29 cellular contexts compared by ENCODE assay signal in the genomic region with DNA sequence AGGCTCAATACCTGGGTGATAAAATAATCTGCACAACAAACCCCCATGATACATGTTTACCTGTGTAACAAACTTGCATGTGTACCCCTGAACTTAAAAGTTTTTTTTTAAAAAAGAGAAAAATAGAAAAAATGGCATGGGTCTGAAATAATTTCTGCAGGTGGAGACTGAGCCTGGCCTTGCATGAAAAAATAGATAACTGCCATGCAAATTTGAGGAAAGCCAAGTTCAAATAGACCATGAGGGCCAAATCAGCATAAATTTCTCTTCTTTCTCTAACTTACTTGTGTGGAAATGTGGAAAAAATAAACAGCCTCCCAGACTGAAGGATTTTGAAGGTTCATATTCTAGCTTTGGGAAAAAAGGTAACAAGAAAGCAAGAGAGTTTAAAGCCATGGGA. TPM values are rescaled to one million over a fixed set of nuclear protein-coding genes. Genes with fewer than 3 reads are reported as not detected.
"Had no signal": no experiment of that assay in that cellular context is flagged by ENCODE, and none has a peak within 500 bp of the region (broad histone marks: within the 10 kb centered on the region; RNA-seq: fewer than 3 reads in every experiment).

No MANE protein-coding gene starts in this region.

- H3K27me3 Mint-ChIP-seq: activated CD4-positive, alpha-beta memory T cell treated with anti-CD3 and anti-CD28 coated beads, Interleukin-2, amount 10 ng/mL, durations not matched to agents 7 days and 5 days; activated CD4-positive, alpha-beta T cell treated with anti-CD3 and anti-CD28 coated beads for 36 hours; activated naive CD8-positive, alpha-beta T cell; activated T-helper 17 cell treated with anti-CD3 and anti-CD28 coated beads, Interleukin-2, amount 50 U/mL, for 72 hours had no signal

- ATAC-seq: activated CD4-positive, alpha-beta T cell treated with anti-CD3 and anti-CD28 coated beads for 36 hours; activated T-helper 17 cell treated with anti-CD3 and anti-CD28 coated beads, Interleukin-2, amount 50 U/mL, for 72 hours; Panc1 had no signal

- H3K9me3 ChIP-seq: SJCRH30, SK-N-SH had no signal

- H3K27ac Mint-ChIP-seq: activated CD4-positive, alpha-beta memory T cell treated with anti-CD3 and anti-CD28 coated beads, Interleukin-2, amount 10 ng/mL, durations not matched to agents 7 days and 5 days; activated CD4-positive, alpha-beta T cell treated with anti-CD3 and anti-CD28 coated beads for 36 hours; activated naive CD4-positive, alpha-beta T cell treated with anti-CD3 and anti-CD28 coated beads for 36 hours; activated naive CD8-positive, alpha-beta T cell; activated T-helper 17 cell treated with anti-CD3 and anti-CD28 coated beads, Interleukin-2, amount 50 U/mL, for 72 hours had no signal

- H3K9me2 ChIP-seq: SK-N-SH had no signal

- H3K36me3 ChIP-seq: brain microvascular endothelial cell had no signal

- H3K9ac ChIP-seq: SK-N-SH had no signal

- H3K4me1 Mint-ChIP-seq: activated CD4-positive, alpha-beta memory T cell treated with anti-CD3 and anti-CD28 coated beads, Interleukin-2, amount 10 ng/mL, durations not matched to agents 7 days and 5 days; activated CD4-positive, alpha-beta T cell treated with anti-CD3 and anti-CD28 coated beads for 36 hours; activated T-helper 17 cell treated with anti-CD3 and anti-CD28 coated beads, Interleukin-2, amount 50 U/mL, for 72 hours had no signal

- H3K9me3 Mint-ChIP-seq: activated CD4-positive, alpha-beta memory T cell treated with anti-CD3 and anti-CD28 coated beads, Interleukin-2, amount 10 ng/mL, durations not matched to agents 7 days and 5 days; activated naive CD4-positive, alpha-beta T cell treated with anti-CD3 and anti-CD28 coated beads for 36 hours; activated T-helper 17 cell treated with anti-CD3 and anti-CD28 coated beads, Interleukin-2, amount 50 U/mL, for 72 hours had no signal

- H3K27ac ChIP-seq: brain microvascular endothelial cell, cardiac muscle cell, SJCRH30, VCaP had no signal

- H3K4me1 ChIP-seq: SJCRH30 had no signal

- H3K4me2 ChIP-seq: SK-N-SH had no signal

- H3K4me3 ChIP-seq: cardiac muscle cell, SJCRH30 had no signal

- H3K27me3 ChIP-seq: brain microvascular endothelial cell, cardiac muscle cell, SJCRH30 had no signal

- H3K4me3 Mint-ChIP-seq: activated CD4-positive, alpha-beta memory T cell treated with anti-CD3 and anti-CD28 coated beads, Interleukin-2, amount 10 ng/mL, durations not matched to agents 7 days and 5 days; activated CD4-positive, alpha-beta T cell treated with anti-CD3 and anti-CD28 coated beads for 36 hours; activated naive CD4-positive, alpha-beta T cell treated with anti-CD3 and anti-CD28 coated beads for 36 hours; activated naive CD8-positive, alpha-beta T cell; activated T-helper 17 cell treated with anti-CD3 and anti-CD28 coated beads, Interleukin-2, amount 50 U/mL, for 72 hours had no signal

- DNase-seq: activated CD4-positive, alpha-beta memory T cell treated with anti-CD3 and anti-CD28 coated beads, Interleukin-2, amount 10 ng/mL, durations not matched to agents 7 days and 5 days; activated CD4-positive, alpha-beta T cell treated with anti-CD3 and anti-CD28 coated beads for 36 hours; activated CD4-positive, alpha-beta T cell treated with anti-CD3 and anti-CD28 coated beads, Interleukin-2, amount 50 U/mL, for 1 hour; activated gamma-delta T cell; activated naive CD4-positive, alpha-beta T cell treated with anti-CD3 and anti-CD28 coated beads for 36 hours; activated T-cell treated with anti-CD3 and anti-CD28 coated beads for 4 hours; activated T-cell treated with anti-CD3 and anti-CD28 coated beads, Interleukin-2, amount 50 U/mL, for 48 hours; brain microvascular endothelial cell; Kasumi-1; NCI-H1048; NCI-H146; NCI-H1930; NCI-H2171; NCI-H2227 treated with DMSO at 0.1 percent for 48 hours; NCI-H446 treated with DMSO at 0.1 percent for 48 hours; NCI-H524 treated with DMSO at 0.1 percent for 48 hours; NCI-H774; Right ventricle myocardium superior; RPMI8226; SJCRH30; SK-N-SH; T-helper 1 cell had no signal

RNA-seq across cellular contexts. Expression of a gene that starts 0.7 kb away (rescaled TPM):
- total RNA-seq: activated CD4-positive, alpha-beta memory T cell treated with anti-CD3 and anti-CD28 coated beads, Interleukin-2, amount 10 ng/mL, durations not matched to agents 7 days and 5 days; activated CD8-positive, alpha-beta memory T cell treated with anti-CD3 and anti-CD28 coated beads for 36 hours; activated naive CD4-positive, alpha-beta T cell treated with anti-CD3 and anti-CD28 coated beads for 36 hours; cardiac muscle cell; SJCRH30; T-helper 2 cell treated with Interferon-gamma antibody and Interleukin-4, amounts not matched to agents 100 ng/mL and 5 ng/mL, for 36 hours had no signal
- polyA plus RNA-seq: cardiac muscle cell had no signal
